In the genomic region with DNA sequence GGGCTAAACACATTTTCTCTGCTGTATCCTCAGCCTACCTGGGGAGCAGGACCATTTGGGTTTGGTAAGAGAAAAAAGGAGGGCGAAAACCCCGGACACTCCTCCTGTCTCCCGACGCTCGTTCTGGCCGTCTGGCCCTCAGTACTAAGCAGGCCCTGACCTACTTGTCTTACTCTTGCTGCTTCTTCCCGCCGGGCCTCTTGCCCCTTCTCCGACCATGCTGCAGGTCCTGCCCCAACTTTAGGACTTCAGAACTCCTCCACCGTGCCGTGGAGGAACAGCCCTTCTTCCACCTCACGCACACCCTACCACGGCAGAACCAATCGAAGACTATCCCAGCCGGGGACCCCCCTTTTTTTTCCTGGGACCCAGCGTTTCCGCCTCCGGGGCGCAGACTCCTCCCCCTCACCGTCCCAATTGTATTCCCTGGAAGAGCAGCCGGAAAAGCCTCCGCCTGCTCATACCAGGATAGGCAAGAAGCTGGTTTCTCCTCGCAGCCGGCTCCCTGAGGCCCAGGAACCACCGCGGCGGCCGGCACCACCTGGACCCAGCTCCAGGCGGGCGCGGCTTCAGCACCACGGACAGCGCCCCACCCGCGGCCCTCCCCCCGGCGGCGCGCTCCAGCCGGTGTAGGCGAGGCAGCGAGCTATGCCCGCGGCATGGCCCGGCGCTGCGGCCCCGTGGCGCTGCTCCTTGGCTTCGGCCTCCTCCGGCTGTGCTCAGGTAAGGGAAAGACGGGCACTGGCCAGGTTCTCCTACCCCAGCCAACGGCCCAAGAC, we compare ENCODE assay signal across 1 cellular context.
TF ChIP-seq lines count a peak whose summit lies in the region.

A gene with protein sequence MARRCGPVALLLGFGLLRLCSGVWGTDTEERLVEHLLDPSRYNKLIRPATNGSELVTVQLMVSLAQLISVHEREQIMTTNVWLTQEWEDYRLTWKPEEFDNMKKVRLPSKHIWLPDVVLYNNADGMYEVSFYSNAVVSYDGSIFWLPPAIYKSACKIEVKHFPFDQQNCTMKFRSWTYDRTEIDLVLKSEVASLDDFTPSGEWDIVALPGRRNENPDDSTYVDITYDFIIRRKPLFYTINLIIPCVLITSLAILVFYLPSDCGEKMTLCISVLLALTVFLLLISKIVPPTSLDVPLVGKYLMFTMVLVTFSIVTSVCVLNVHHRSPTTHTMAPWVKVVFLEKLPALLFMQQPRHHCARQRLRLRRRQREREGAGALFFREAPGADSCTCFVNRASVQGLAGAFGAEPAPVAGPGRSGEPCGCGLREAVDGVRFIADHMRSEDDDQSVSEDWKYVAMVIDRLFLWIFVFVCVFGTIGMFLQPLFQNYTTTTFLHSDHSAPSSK (plus strand): TSS at position 393 of the 779 bp plus-strand sequence. CDS start 267 bp downstream, at position 660.

TF ChIP-seq in HEK293, 187 proteins besides CTCF, POLR2A, EP300 and RAD21 (continued from another document):
- TF ChIP-seq, protein P1, sequence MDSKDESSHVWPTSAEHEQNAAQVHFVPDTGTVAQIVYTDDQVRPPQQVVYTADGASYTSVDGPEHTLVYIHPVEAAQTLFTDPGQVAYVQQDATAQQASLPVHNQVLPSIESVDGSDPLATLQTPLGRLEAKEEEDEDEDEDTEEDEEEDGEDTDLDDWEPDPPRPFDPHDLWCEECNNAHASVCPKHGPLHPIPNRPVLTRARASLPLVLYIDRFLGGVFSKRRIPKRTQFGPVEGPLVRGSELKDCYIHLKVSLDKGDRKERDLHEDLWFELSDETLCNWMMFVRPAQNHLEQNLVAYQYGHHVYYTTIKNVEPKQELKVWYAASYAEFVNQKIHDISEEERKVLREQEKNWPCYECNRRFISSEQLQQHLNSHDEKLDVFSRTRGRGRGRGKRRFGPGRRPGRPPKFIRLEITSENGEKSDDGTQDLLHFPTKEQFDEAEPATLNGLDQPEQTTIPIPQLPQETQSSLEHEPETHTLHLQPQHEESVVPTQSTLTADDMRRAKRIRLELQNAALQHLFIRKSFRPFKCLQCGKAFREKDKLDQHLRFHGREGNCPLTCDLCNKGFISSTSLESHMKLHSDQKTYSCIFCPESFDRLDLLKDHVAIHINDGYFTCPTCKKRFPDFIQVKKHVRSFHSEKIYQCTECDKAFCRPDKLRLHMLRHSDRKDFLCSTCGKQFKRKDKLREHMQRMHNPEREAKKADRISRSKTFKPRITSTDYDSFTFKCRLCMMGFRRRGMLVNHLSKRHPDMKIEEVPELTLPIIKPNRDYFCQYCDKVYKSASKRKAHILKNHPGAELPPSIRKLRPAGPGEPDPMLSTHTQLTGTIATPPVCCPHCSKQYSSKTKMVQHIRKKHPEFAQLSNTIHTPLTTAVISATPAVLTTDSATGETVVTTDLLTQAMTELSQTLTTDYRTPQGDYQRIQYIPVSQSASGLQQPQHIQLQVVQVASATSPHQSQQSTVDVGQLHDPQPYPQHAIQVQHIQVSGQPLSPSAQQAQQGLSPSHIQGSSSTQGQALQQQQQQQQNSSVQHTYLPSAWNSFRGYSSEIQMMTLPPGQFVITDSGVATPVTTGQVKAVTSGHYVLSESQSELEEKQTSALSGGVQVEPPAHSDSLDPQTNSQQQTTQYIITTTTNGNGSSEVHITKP (tag by site-specific recombination; IDR thresholded peaks at IDR 0.05) = 0 out of 2 replicates have a peak, but pooled peaks have one; percentile 22
- TF ChIP-seq ZNF544 (tag by site-specific recombination; IDR thresholded peaks at IDR 0.05) (no peak), SP7 (tag by site-specific recombination; IDR thresholded peaks at IDR 0.05) (no peak), ZSCAN30 (tag by site-specific recombination; IDR thresholded peaks at IDR 0.05) (peak; percentile 50; the same call in 1 of the 2 replicates), ZFHX2 (tag by site-specific recombination; conservative IDR thresholded peaks at IDR 0.05) (peak; percentile 51), KLF8 (tag by site-specific recombination; IDR thresholded peaks at IDR 0.05) (no peak), ZNF660 (tag by site-specific recombination; IDR thresholded peaks at IDR 0.05) (0 out of 2 replicates have a peak, but pooled peaks have one; percentile 49), GLIS2 (tag by site-specific recombination; IDR thresholded peaks at IDR 0.05) (peak; percentile 49; the same call in 1 of the 2 replicates), ZNF221 (tag by site-specific recombination; IDR thresholded peaks at IDR 0.05; ENCODE audit: borderline replicate concordance) (no peak), ZNF184 (tag by site-specific recombination; IDR thresholded peaks at IDR 0.05) (0 out of 2 replicates have a peak, but pooled peaks have one; percentile 29), ZNF548 (tag by site-specific recombination; IDR thresholded peaks at IDR 0.05) (no peak), ZNF596 (tag by site-specific recombination; IDR thresholded peaks at IDR 0.05) (no peak)
- TF ChIP-seq, protein P2, sequence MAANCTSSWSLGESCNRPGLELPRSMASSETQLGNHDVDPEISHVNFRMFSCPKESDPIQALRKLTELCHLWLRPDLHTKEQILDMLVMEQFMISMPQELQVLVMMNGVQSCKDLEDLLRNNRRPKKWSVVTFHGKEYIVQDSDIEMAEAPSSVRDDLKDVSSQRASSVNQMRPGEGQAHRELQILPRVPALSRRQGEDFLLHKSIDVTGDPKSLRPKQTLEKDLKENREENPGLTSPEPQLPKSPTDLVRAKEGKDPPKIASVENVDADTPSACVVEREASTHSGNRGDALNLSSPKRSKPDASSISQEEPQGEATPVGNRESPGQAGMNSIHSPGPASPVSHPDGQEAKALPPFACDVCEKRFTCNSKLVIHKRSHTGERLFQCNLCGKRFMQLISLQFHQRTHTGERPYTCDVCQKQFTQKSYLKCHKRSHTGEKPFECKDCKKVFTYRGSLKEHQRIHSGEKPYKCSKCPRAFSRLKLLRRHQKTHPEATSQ (tag by site-specific recombination; IDR thresholded peaks at IDR 0.05) = no peak
- TF ChIP-seq, protein P3, sequence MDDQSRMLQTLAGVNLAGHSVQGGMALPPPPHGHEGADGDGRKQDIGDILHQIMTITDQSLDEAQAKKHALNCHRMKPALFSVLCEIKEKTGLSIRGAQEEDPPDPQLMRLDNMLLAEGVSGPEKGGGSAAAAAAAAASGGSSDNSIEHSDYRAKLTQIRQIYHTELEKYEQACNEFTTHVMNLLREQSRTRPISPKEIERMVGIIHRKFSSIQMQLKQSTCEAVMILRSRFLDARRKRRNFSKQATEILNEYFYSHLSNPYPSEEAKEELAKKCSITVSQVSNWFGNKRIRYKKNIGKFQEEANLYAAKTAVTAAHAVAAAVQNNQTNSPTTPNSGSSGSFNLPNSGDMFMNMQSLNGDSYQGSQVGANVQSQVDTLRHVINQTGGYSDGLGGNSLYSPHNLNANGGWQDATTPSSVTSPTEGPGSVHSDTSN (CRISPR knock-in tag; IDR thresholded peaks at IDR 0.05) = peak; percentile 67; the same call in 1 of the 2 replicates
- TF ChIP-seq, protein P4, sequence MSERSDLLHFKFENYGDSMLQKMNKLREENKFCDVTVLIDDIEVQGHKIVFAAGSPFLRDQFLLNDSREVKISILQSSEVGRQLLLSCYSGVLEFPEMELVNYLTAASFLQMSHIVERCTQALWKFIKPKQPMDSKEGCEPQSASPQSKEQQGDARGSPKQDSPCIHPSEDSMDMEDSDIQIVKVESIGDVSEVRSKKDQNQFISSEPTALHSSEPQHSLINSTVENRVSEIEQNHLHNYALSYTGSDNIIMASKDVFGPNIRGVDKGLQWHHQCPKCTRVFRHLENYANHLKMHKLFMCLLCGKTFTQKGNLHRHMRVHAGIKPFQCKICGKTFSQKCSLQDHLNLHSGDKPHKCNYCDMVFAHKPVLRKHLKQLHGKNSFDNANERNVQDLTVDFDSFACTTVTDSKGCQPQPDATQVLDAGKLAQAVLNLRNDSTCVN (tag by site-specific recombination; optimal IDR thresholded peaks at IDR 0.05) = peak; percentile 63
- TF ChIP-seq, protein P5, sequence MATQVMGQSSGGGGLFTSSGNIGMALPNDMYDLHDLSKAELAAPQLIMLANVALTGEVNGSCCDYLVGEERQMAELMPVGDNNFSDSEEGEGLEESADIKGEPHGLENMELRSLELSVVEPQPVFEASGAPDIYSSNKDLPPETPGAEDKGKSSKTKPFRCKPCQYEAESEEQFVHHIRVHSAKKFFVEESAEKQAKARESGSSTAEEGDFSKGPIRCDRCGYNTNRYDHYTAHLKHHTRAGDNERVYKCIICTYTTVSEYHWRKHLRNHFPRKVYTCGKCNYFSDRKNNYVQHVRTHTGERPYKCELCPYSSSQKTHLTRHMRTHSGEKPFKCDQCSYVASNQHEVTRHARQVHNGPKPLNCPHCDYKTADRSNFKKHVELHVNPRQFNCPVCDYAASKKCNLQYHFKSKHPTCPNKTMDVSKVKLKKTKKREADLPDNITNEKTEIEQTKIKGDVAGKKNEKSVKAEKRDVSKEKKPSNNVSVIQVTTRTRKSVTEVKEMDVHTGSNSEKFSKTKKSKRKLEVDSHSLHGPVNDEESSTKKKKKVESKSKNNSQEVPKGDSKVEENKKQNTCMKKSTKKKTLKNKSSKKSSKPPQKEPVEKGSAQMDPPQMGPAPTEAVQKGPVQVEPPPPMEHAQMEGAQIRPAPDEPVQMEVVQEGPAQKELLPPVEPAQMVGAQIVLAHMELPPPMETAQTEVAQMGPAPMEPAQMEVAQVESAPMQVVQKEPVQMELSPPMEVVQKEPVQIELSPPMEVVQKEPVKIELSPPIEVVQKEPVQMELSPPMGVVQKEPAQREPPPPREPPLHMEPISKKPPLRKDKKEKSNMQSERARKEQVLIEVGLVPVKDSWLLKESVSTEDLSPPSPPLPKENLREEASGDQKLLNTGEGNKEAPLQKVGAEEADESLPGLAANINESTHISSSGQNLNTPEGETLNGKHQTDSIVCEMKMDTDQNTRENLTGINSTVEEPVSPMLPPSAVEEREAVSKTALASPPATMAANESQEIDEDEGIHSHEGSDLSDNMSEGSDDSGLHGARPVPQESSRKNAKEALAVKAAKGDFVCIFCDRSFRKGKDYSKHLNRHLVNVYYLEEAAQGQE (tag by site-specific recombination; IDR thresholded peaks at IDR 0.05) = peak; percentile 97
